ENCODE assay signal across 1 cellular context in the genomic region with DNA sequence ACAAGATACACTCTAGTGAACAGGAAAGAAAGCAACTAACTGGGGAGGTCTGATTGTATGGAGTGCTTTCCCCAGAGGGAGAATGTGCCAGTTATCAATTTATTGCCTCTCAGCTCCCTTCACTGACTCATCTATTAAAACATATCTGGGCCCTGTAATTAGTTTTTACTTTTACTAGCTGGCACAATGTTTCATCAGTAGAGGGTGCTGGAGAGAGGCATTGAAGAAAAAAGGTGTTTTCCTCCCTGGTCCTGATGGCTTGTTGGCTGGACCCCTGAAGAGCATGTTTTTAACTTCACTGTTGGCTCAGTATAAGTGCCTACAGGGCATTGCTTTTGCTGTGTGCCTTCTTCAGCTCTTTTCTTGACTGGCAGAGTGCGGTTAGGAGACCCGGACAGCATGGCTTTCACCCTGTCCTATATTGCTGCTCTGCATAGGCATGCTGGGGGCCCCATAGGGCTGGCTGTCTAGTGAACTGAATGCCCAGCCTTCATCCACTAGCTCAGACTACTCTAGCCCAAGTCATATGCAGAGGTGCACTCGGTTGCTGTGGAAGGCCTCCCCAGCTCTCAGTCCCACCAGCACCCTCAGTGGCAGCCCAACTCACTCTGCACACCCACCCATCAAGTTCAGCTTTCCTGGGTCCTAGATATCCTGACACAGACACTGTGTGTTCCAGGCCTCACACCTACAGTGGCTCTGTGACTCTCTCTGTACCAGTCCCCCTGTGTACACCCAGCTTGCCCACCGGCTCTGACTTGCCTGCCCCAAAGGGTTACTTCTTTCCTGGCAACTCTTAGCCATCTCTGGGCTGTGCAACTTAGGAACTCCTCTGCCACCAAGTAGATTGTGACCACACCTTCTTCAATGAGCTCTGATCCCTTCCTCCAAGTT.
TF ChIP-seq lines count a peak whose summit lies in the region.

No MANE protein-coding gene starts in this region.

TF ChIP-seq in HCT116, 20 proteins besides CTCF, POLR2A, EP300 and RAD21 (continued from another document):
- TF ChIP-seq, protein P1, sequence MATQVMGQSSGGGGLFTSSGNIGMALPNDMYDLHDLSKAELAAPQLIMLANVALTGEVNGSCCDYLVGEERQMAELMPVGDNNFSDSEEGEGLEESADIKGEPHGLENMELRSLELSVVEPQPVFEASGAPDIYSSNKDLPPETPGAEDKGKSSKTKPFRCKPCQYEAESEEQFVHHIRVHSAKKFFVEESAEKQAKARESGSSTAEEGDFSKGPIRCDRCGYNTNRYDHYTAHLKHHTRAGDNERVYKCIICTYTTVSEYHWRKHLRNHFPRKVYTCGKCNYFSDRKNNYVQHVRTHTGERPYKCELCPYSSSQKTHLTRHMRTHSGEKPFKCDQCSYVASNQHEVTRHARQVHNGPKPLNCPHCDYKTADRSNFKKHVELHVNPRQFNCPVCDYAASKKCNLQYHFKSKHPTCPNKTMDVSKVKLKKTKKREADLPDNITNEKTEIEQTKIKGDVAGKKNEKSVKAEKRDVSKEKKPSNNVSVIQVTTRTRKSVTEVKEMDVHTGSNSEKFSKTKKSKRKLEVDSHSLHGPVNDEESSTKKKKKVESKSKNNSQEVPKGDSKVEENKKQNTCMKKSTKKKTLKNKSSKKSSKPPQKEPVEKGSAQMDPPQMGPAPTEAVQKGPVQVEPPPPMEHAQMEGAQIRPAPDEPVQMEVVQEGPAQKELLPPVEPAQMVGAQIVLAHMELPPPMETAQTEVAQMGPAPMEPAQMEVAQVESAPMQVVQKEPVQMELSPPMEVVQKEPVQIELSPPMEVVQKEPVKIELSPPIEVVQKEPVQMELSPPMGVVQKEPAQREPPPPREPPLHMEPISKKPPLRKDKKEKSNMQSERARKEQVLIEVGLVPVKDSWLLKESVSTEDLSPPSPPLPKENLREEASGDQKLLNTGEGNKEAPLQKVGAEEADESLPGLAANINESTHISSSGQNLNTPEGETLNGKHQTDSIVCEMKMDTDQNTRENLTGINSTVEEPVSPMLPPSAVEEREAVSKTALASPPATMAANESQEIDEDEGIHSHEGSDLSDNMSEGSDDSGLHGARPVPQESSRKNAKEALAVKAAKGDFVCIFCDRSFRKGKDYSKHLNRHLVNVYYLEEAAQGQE (IDR thresholded peaks at IDR 0.05; ENCODE audit: low read depth) = no peak
